Comparison of ENCODE assay signal across 1 cellular context in genomic region chr19:18304496-18305312, GRCh38.
TF ChIP-seq lines count a peak whose summit lies in the region.

No MANE protein-coding gene starts in this region.

TF ChIP-seq in HCT116, 20 proteins besides CTCF, POLR2A, EP300 and RAD21:
- TF ChIP-seq SP1 (IDR thresholded peaks at IDR 0.05; ENCODE audit: low read depth), result 0 out of 2 replicates have a peak, but pooled peaks have one; percentile 54
- TF ChIP-seq POLR2AphosphoS5 (IDR thresholded peaks at IDR 0.05; ENCODE audit: low read depth, low read length), result peak; percentile 80
- no peak for TF ChIP-seq ZBTB33 (IDR thresholded peaks at IDR 0.05; ENCODE audit: extremely low read depth, insufficient replicate concordance, low read length)
- TF ChIP-seq SRF (IDR thresholded peaks at IDR 0.05; ENCODE audit: low read depth), result no peak
- TF ChIP-seq FOSL1 (IDR thresholded peaks at IDR 0.05; ENCODE audit: low read depth), result no peak; the same call in 1 of the 2 replicates
- no peak for TF ChIP-seq EZH2phosphoT487 (IDR thresholded peaks at IDR 0.05; ENCODE audit: borderline replicate concordance)
- no peak for TF ChIP-seq ZNF274 (IDR thresholded peaks at IDR 0.05; ENCODE audit: low read depth, low read length)
- TF ChIP-seq EGR1 (IDR thresholded peaks at IDR 0.05; ENCODE audit: low read depth), result peak; percentile 85
- TF ChIP-seq EZH2 (IDR thresholded peaks at IDR 0.05), result no peak
- TF ChIP-seq ZFX (IDR thresholded peaks at IDR 0.05), result peak; percentile 42; the same call in 1 of the 2 replicates
- no peak for TF ChIP-seq TCF7L2 (IDR thresholded peaks at IDR 0.05; ENCODE audit: borderline replicate concordance, extremely low read depth, insufficient read depth, insufficient read length)
- TF ChIP-seq YY1 (IDR thresholded peaks at IDR 0.05; ENCODE audit: extremely low read depth, insufficient replicate concordance, low read depth, low read length), result no peak
- no peak for TF ChIP-seq REST (IDR thresholded peaks at IDR 0.05; ENCODE audit: low read depth)
- TF ChIP-seq ELF1 (IDR thresholded peaks at IDR 0.05; ENCODE audit: borderline replicate concordance, low read depth), result no peak
- TF ChIP-seq CBX3 (IDR thresholded peaks at IDR 0.05; ENCODE audit: low read depth), result no peak
- no peak for TF ChIP-seq MAX (IDR thresholded peaks at IDR 0.05)
- TF ChIP-seq JUND (IDR thresholded peaks at IDR 0.05), result no peak
- TF ChIP-seq SIN3A (IDR thresholded peaks at IDR 0.05; ENCODE audit: low read depth), result no peak; the same call in 1 of the 2 replicates
- no peak for TF ChIP-seq ATF3 (IDR thresholded peaks at IDR 0.05)
- TF ChIP-seq CEBPB (IDR thresholded peaks at IDR 0.05; ENCODE audit: low read depth), result no peak
